ENCODE assay signal across 8 cellular contexts in the genomic region with DNA sequence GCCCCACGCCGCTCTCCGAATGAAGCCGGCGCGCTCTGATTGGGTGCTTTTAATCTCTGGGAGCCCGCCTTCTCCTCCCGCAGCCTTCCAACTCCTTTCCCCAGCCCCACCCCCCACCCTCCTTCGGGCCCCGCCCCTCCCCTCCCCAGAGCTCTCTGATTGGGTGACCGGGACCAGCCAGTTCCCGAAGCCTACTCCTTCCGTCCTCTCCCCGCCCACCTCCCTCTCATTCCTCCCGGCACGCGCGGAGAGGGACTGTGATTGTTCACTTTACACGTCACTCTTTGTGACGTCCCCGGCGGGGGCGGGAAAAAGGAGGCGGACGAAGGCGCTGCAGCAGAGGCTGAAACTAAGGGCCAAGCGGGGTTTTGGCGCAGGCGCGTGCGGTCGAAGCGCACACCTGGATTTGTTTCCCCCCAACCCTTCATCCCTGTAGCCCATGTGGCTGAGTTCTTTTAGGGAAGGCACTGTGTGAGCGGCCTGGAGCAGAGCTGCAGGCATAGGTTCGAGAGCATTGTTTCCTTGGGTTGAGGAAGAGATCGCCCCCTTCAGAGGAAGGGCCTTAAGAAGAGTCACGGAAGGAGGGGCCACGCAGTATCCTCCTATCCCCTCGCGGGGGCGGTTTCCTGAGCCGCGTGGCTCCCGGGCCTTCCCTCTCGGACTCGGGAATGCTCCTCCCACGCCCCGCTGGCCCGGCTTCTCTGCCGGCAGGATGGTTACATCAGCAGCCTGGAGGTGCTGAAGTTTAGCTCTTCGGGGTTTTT. TPM values are rescaled to one million over a fixed set of nuclear protein-coding genes. Genes with fewer than 3 reads are reported as not detected.
DNase-seq lines count a peak whose midpoint lies in the region; ATAC-seq and TF ChIP-seq lines count a peak whose summit lies in the region.

A gene (minus strand): TSS at position 21 of the 764 bp plus-strand sequence. CDS start 361 bp downstream, outside the sequence.

- H3K27ac Mint-ChIP-seq in T-helper 17 cell (peak within 1 kb of the TSS; percentile 96), progenitor cell of endocrine pancreas (peak within 1 kb of the TSS; percentile 99)

- TF ChIP-seq CTCF in left ventricle myocardium inferior (IDR thresholded peaks at IDR 0.05; ENCODE audit: borderline replicate concordance) (peak; percentile 56), progenitor cell of endocrine pancreas (IDR thresholded peaks at IDR 0.05; ENCODE audit: unreplicated experiment) (peak; percentile 38)

- H3K4me1 Mint-ChIP-seq in T-helper 17 cell (peaks cover 34% of the 10 kb centered on the region), progenitor cell of endocrine pancreas (ENCODE audit: low read depth) (peaks cover 22% of the 10 kb centered on the region)

- intact Hi-C loops in left ventricle myocardium inferior (cut with micrococcal nuclease): loop anchor here (10.0 kb wide), 1 partner anchor 153 kb away; no protein-coding TSS in a partner anchor

- no peaks in the 10 kb centered on the region for H3K36me3 ChIP-seq in left ventricle myocardium inferior

- H3K27ac ChIP-seq in left ventricle myocardium inferior (replicated peaks): peak within 1 kb of the TSS; percentile 96

- peaks cover 39% of the 10 kb centered on the region for H3K4me1 ChIP-seq in left ventricle myocardium inferior

- H3K27me3 ChIP-seq in left ventricle myocardium inferior (ENCODE audit: low read depth): no peaks in the 10 kb centered on the region

- H3K27me3 Mint-ChIP-seq in T-helper 17 cell (no peaks in the 10 kb centered on the region), progenitor cell of endocrine pancreas (no peaks in the 10 kb centered on the region)

- H3K4me3 ChIP-seq in left ventricle myocardium inferior: peak within 1 kb of the TSS; percentile 94

- no peaks in the 10 kb centered on the region for H3K9me3 Mint-ChIP-seq in progenitor cell of endocrine pancreas (ENCODE audit: low read depth)

- H3K36me3 Mint-ChIP-seq in T-helper 17 cell (ENCODE audit: low read depth) (no peaks in the 10 kb centered on the region), progenitor cell of endocrine pancreas (ENCODE audit: insufficient read depth) (peaks cover 3% of the 10 kb centered on the region)

- H3K4me3 Mint-ChIP-seq in T-helper 17 cell (peak within 1 kb of the TSS; percentile 96), progenitor cell of endocrine pancreas (ENCODE audit: low read depth) (peak within 1 kb of the TSS; percentile 99)

- DNase-seq in NCI-H1694 treated with DMSO at 0.1 percent for 48 hours (lab: John Stamatoyannopoulos, UW): peak; percentile 96
- DNase-seq in T-helper 17 cell: peak; percentile 96 to 99 (median 98)
- DNase-seq in amygdala (lab: John Stamatoyannopoulos, UW): peak; percentile 68 to 100 (median 99)
- peak; percentile 99 for DNase-seq in left ventricle myocardium inferior
- peak; percentile 99 for DNase-seq in progenitor cell of endocrine pancreas (ENCODE audit: low spot score, unreplicated experiment)
- DNase-seq in ureter (ENCODE audit: low spot score): peak; percentile 100

- ATAC-seq in GM18498 (IDR thresholded peaks at IDR 0.05; ENCODE audit: unreplicated experiment): peak; percentile 79
- peak; percentile 80 for ATAC-seq in HG02938 (IDR thresholded peaks at IDR 0.05; ENCODE audit: unreplicated experiment)
- peak; percentile 86 for ATAC-seq in T-helper 17 cell

- H3K9me3 ChIP-seq in T-helper 17 cell (ENCODE audit: control insufficient read depth, low read length, poor library complexity, severe bottlenecking): no peaks in the 10 kb centered on the region
- H3K9me3 ChIP-seq in left ventricle myocardium inferior (replicated peaks): peaks cover 5% of the 10 kb centered on the region

RNA-seq across cellular contexts. Expression of the gene that starts here (rescaled TPM):
- total RNA-seq in T-helper 17 cell (10 to 100 TPM; 54.0 to 71.1 TPM), left ventricle myocardium inferior (17.2 TPM), progenitor cell of endocrine pancreas (86.2 and 91.1 TPM in 2 replicates), ureter (38.7 TPM)

Comparison
In these comparisons a context has a peak if more than half of its experiments do, and no peak if none do; other contexts are left out.
1. Peak in every context shown above with its lines: DNase-seq, ATAC-seq, H3K4me3 ChIP-seq and H3K27ac ChIP-seq.